In genomic region chr19:14107581-14108461, GRCh38 we compare ENCODE assay signal across 1 cellular context.
TF ChIP-seq lines count a peak whose summit lies in the region.

No MANE protein-coding gene starts in this region.

TF ChIP-seq in K562, 482 proteins besides CTCF, POLR2A, EP300 and RAD21:
- TF ChIP-seq ZFP1 (CRISPR knock-in tag; IDR thresholded peaks at IDR 0.05) (no peak), NEUROD1 (IDR thresholded peaks at IDR 0.05; ENCODE audit: borderline replicate concordance, low read depth, low read length, partially characterized antibody) (no peak), SMARCA5 (IDR thresholded peaks at IDR 0.05) (0 out of 2 replicates have a peak, but pooled peaks have one; percentile 49), RCOR1 (IDR thresholded peaks at IDR 0.05; ENCODE audit: borderline replicate concordance in 1 of 2, low read depth in 2 of 2, low read length in 2 of 2) (0 out of 4 replicates have a peak, but pooled peaks of 1 of the 2 experiments have one; percentile 37), RBM25 (IDR thresholded peaks at IDR 0.05; ENCODE audit: low read depth, low read length, severe bottlenecking) (peak; percentile 91), BCOR (IDR thresholded peaks at IDR 0.05) (peak; percentile 91), ARID1B (IDR thresholded peaks at IDR 0.05) (no peak), SRSF9 (IDR thresholded peaks at IDR 0.05; ENCODE audit: borderline replicate concordance, low read depth, low read length) (no peak), KDM1A (IDR thresholded peaks at IDR 0.05) (peak; percentile 54 to 71; a peak in 3 of 4 replicates)
- TF ChIP-seq, protein P1, sequence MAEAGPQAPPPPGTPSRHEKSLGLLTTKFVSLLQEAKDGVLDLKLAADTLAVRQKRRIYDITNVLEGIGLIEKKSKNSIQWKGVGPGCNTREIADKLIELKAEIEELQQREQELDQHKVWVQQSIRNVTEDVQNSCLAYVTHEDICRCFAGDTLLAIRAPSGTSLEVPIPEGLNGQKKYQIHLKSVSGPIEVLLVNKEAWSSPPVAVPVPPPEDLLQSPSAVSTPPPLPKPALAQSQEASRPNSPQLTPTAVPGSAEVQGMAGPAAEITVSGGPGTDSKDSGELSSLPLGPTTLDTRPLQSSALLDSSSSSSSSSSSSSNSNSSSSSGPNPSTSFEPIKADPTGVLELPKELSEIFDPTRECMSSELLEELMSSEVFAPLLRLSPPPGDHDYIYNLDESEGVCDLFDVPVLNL (CRISPR knock-in tag; IDR thresholded peaks at IDR 0.05; ENCODE audit: low read depth): no peak
- TF ChIP-seq, protein P2, sequence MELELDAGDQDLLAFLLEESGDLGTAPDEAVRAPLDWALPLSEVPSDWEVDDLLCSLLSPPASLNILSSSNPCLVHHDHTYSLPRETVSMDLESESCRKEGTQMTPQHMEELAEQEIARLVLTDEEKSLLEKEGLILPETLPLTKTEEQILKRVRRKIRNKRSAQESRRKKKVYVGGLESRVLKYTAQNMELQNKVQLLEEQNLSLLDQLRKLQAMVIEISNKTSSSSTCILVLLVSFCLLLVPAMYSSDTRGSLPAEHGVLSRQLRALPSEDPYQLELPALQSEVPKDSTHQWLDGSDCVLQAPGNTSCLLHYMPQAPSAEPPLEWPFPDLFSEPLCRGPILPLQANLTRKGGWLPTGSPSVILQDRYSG (tag; conservative IDR thresholded peaks at IDR 0.05; ENCODE audit: low read depth): no peak
- TF ChIP-seq, protein P3, sequence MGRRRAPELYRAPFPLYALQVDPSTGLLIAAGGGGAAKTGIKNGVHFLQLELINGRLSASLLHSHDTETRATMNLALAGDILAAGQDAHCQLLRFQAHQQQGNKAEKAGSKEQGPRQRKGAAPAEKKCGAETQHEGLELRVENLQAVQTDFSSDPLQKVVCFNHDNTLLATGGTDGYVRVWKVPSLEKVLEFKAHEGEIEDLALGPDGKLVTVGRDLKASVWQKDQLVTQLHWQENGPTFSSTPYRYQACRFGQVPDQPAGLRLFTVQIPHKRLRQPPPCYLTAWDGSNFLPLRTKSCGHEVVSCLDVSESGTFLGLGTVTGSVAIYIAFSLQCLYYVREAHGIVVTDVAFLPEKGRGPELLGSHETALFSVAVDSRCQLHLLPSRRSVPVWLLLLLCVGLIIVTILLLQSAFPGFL (CRISPR knock-in tag; IDR thresholded peaks at IDR 0.05): no peak
